In the genomic region with DNA sequence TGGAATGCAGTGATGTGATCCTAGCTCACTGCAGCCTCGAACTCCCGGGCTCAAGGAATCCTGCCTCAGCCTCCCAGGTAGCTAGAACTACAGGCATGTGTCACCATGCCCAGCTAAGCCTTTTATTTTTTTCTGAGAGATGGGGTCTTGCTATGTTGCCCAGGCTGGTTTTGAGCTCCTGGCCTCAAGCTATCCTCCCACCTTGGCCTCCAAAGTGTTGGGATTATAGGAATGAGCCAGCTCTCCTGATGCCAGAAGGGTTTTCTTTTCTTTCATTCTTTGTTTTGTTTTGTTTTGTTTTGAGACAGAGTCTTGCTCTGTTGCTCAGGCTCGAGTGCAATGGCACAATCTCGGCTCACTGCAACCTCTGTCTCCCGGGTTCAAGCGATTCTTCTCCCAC, we compare ENCODE assay signal across 6 cellular contexts.
A peak's percentile ranks its signal among the peaks of the same experiment; 100 is the strongest.
DNase-seq lines count a peak whose midpoint lies in the region; ATAC-seq and TF ChIP-seq lines count a peak whose summit lies in the region.
"Not testable (repeated sequence)": the region's sequence is repeated elsewhere in the genome, so short reads cannot be mapped to it uniquely, and the experiment has no call there.

No MANE protein-coding gene starts in this region.

- not testable (repeated sequence) for H3K4me2 ChIP-seq in neural progenitor cell

- not testable (repeated sequence) for H3K9me3 Mint-ChIP-seq in chondrocyte (ENCODE audit: low read depth); neural progenitor cell; stimulated activated effector memory CD8-positive, alpha-beta T cell treated with anti-CD3 and anti-CD28 coated beads, Interleukin-12 subunit alpha, Interleukin-12 subunit beta, amount 100 ng/mL, for 72 hours

- H3K4me1 ChIP-seq in SJCRH30 (peaks cover 56% of the 10 kb centered on the region), neural progenitor cell (peaks cover 28% of the 10 kb centered on the region)

- not testable (repeated sequence) for H3K4me3 Mint-ChIP-seq in chondrocyte (ENCODE audit: unreplicated experiment); stimulated activated effector memory CD8-positive, alpha-beta T cell treated with anti-CD3 and anti-CD28 coated beads, Interleukin-12 subunit alpha, Interleukin-12 subunit beta, amount 100 ng/mL, for 72 hours
- peak overlapping the region; percentile 44 for H3K4me3 Mint-ChIP-seq in neural progenitor cell

- H3K27ac Mint-ChIP-seq in chondrocyte (ENCODE audit: unreplicated experiment); neural progenitor cell: not testable (repeated sequence)
- H3K27ac Mint-ChIP-seq in stimulated activated effector memory CD8-positive, alpha-beta T cell treated with anti-CD3 and anti-CD28 coated beads, Interleukin-12 subunit alpha, Interleukin-12 subunit beta, amount 100 ng/mL, for 72 hours = peak overlapping the region; percentile 37

- H4K20me1 ChIP-seq in neural progenitor cell (ENCODE audit: low read depth) = peaks cover 87% of the 10 kb centered on the region

- not testable (repeated sequence) for ATAC-seq in stimulated activated effector memory CD8-positive, alpha-beta T cell treated with anti-CD3 and anti-CD28 coated beads, Interleukin-12 subunit alpha, Interleukin-12 subunit beta, amount 100 ng/mL, for 72 hours

- H3K27me3 ChIP-seq in SJCRH30 = not testable (repeated sequence)
- H3K27me3 ChIP-seq in neural progenitor cell = peaks cover 99% of the 10 kb centered on the region

- H3K27me3 Mint-ChIP-seq in chondrocyte (ENCODE audit: low read depth) (peaks cover 80% of the 10 kb centered on the region), neural progenitor cell (ENCODE audit: insufficient read depth, low read depth) (peaks cover 38% of the 10 kb centered on the region)

- not testable (repeated sequence) for H3K4me1 Mint-ChIP-seq in chondrocyte (ENCODE audit: low read depth); stimulated activated effector memory CD8-positive, alpha-beta T cell treated with anti-CD3 and anti-CD28 coated beads, Interleukin-12 subunit alpha, Interleukin-12 subunit beta, amount 100 ng/mL, for 72 hours
- peaks cover 66% of the 10 kb centered on the region for H3K4me1 Mint-ChIP-seq in neural progenitor cell

- not testable (repeated sequence) for TF ChIP-seq CTCF in chondrocyte (IDR thresholded peaks at IDR 0.05); neural progenitor cell (IDR thresholded peaks at IDR 0.05)

- not testable (repeated sequence) for H3K79me2 ChIP-seq in neural progenitor cell (ENCODE audit: low read depth)

- DNase-seq in SJCRH30; neural progenitor cell (ENCODE audit: low spot score); stimulated activated effector memory CD8-positive, alpha-beta T cell treated with anti-CD3 and anti-CD28 coated beads, Interleukin-12 subunit alpha, Interleukin-12 subunit beta, amount 100 ng/mL, for 72 hours (ENCODE audit: low spot score in 2 of 2): not testable (repeated sequence)
- DNase-seq in activated effector memory CD4-positive, alpha-beta T cell treated with anti-CD3 and anti-CD28 coated beads, Interleukin-2, amount 50 U/mL, for 16 hours = peak; percentile 1
- DNase-seq in chondrocyte (ENCODE audit: low spot score) (peak; percentile 7), islet precursor cell (peak; percentile 12)

- peaks cover 25% of the 10 kb centered on the region for H3F3A ChIP-seq in neural progenitor cell (ENCODE audit: low read depth)

- H3K27ac ChIP-seq in SJCRH30 = peak overlapping the region; percentile 63
- H3K27ac ChIP-seq in neural progenitor cell = not testable (repeated sequence)

- not testable (repeated sequence) for H3K4me3 ChIP-seq in SJCRH30, neural progenitor cell

- H2AFZ ChIP-seq in neural progenitor cell (replicated peaks) = not testable (repeated sequence)

- not testable (repeated sequence) for H3K9ac ChIP-seq in neural progenitor cell

- not testable (repeated sequence) for H3K36me3 ChIP-seq in SJCRH30, neural progenitor cell

- H3K9me3 ChIP-seq in SJCRH30 (replicated peaks); neural progenitor cell (ENCODE audit: low read depth): not testable (repeated sequence)

- H3K36me3 Mint-ChIP-seq in chondrocyte (ENCODE audit: low read depth); neural progenitor cell; stimulated activated effector memory CD8-positive, alpha-beta T cell treated with anti-CD3 and anti-CD28 coated beads, Interleukin-12 subunit alpha, Interleukin-12 subunit beta, amount 100 ng/mL, for 72 hours: not testable (repeated sequence)
